ENCODE assay signal across 18 cellular contexts in the genomic region with DNA sequence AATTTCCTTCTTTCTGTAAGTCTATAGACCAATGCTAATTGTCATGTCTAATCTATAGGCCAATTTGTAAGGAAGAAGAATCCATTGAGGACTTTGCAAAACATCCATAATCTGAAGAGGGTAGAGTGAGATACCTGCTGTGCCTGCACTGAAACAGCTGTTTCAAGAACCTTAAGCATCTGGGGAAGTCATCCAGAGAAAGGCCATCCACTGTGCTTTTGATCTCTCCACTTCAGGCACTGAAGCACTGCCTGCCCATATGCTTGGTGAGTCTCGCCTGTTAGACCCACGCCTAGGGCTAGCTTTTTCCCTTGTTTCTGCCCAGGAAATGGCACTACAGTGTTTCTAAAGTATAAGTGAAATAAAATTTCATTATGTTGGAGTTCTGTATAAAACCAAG.
"Had no signal": no experiment of that assay in that cellular context is flagged by ENCODE, and none has a peak within 500 bp of the region (broad histone marks: within the 10 kb centered on the region; RNA-seq: fewer than 3 reads in every experiment).

No MANE protein-coding gene starts in this region.

- H3K4me1 Mint-ChIP-seq: activated B cell treated with CpG ODN at 0.5 μM for 24 hours; activated naive CD8-positive, alpha-beta T cell treated with anti-CD3 and anti-CD28 coated beads for 36 hours had no signal

- H3K9me3 ChIP-seq: left ventricle myocardium inferior had no signal

- H3K4me1 ChIP-seq: left ventricle myocardium inferior had no signal

- H3K27ac Mint-ChIP-seq: activated B cell treated with CpG ODN at 0.5 μM for 24 hours; activated CD4-positive, alpha-beta memory T cell treated with anti-CD3 and anti-CD28 coated beads for 36 hours; activated naive CD8-positive, alpha-beta T cell treated with anti-CD3 and anti-CD28 coated beads for 36 hours; effector memory CD8-positive, alpha-beta T cell; progenitor cell of endocrine pancreas had no signal

- H3K36me3 ChIP-seq: cardiac muscle cell, left ventricle myocardium inferior had no signal

- H3K27me3 Mint-ChIP-seq: activated B cell treated with CpG ODN at 0.5 μM for 24 hours; activated CD4-positive, alpha-beta memory T cell treated with anti-CD3 and anti-CD28 coated beads for 36 hours; activated naive CD8-positive, alpha-beta T cell treated with anti-CD3 and anti-CD28 coated beads for 36 hours; effector memory CD8-positive, alpha-beta T cell; progenitor cell of endocrine pancreas had no signal

- H3K4me3 Mint-ChIP-seq: activated B cell treated with CpG ODN at 0.5 μM for 24 hours; activated CD4-positive, alpha-beta memory T cell treated with anti-CD3 and anti-CD28 coated beads for 36 hours; activated naive CD8-positive, alpha-beta T cell treated with anti-CD3 and anti-CD28 coated beads for 36 hours; effector memory CD8-positive, alpha-beta T cell had no signal

- H3K4me3 ChIP-seq: cardiac muscle cell, hepatocyte, left ventricle myocardium inferior had no signal

- H3K27me3 ChIP-seq: cardiac muscle cell, hepatocyte had no signal

- H3K36me3 Mint-ChIP-seq: activated CD4-positive, alpha-beta memory T cell treated with anti-CD3 and anti-CD28 coated beads for 36 hours; activated naive CD8-positive, alpha-beta T cell treated with anti-CD3 and anti-CD28 coated beads for 36 hours had no signal

- H3K27ac ChIP-seq: cardiac muscle cell, hepatocyte, left ventricle myocardium inferior had no signal

- ATAC-seq: effector memory CD8-positive, alpha-beta T cell had no signal

- DNase-seq: activated B cell treated with CpG ODN at 0.5 μM for 24 hours; activated CD4-positive, alpha-beta memory T cell treated with anti-CD3 and anti-CD28 coated beads for 36 hours; activated CD4-positive, alpha-beta T cell treated with anti-CD3 and anti-CD28 coated beads for 4 hours; activated naive CD4-positive, alpha-beta T cell; activated naive CD8-positive, alpha-beta T cell treated with anti-CD3 and anti-CD28 coated beads for 36 hours; activated T-cell treated with anti-CD3 and anti-CD28 coated beads for 4 hours; amniotic stem cell; dermis blood vessel endothelial cell; effector memory CD8-positive, alpha-beta T cell; kidney; left ventricle myocardium inferior; stimulated activated CD4-positive, alpha-beta T cell treated with anti-CD3 and anti-CD28 coated beads, Interleukin-12 subunit alpha, Interleukin-12 subunit beta, amount 100 ng/mL, for 4 hours; stimulated activated CD4-positive, alpha-beta T cell treated with anti-CD3 and anti-CD28 coated beads, Interleukin-1b, Interleukin-23, amount 100 ng/mL, for 48 hours; stimulated activated CD8-positive, alpha-beta memory T cell treated with anti-CD3 and anti-CD28 coated beads, Interleukin-4, amount 100 ng/mL, for 48 hours; stimulated activated naive CD4-positive, alpha-beta T cell had no signal
